Comparison of ENCODE assay signal across 8 cellular contexts in the genomic region with DNA sequence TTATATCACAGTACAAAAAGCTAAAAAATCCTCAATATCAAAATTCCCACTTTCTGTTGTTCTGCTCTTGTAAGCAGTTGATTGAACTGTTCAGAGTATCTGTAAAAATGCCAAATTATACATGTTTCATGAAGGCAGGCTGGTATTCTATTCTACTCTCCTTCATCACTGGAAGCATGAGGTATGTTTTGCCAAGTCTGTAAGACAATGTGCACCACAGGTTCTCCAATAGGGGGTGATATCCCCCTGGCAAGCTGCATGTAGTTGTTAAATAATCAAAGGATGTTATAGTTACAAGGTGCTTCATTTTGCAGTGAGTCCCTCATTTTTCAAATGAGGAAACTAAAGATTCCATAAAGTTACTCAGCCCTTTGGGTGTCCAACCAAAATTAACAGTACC. TPM values are rescaled to one million over a fixed set of nuclear protein-coding genes. Genes with fewer than 3 reads are reported as not detected.
DNase-seq lines count a peak whose midpoint lies in the region; ATAC-seq, FAIRE-seq and TF ChIP-seq lines count a peak whose summit lies in the region.

No MANE protein-coding gene starts in this region.

- peaks cover 18% of the 10 kb centered on the region for H3K79me2 ChIP-seq in GM12878 (ENCODE audit: control insufficient read depth, insufficient read depth, low read length)

- peak; percentile 52 for FAIRE-seq in GM12878 (lab: Jason Lieb, UNC)

- peak; percentile 63 for TF ChIP-seq RAD21 in GM12878 (IDR thresholded peaks at IDR 0.05; ENCODE audit: insufficient read depth, low read depth, low read length)

- no peak overlapping the region for H3K9ac ChIP-seq in GM12878 (ENCODE audit: control insufficient read depth, insufficient read depth, low read length)

- no peaks in the 10 kb centered on the region for H4K20me1 ChIP-seq in GM12878 (ENCODE audit: control insufficient read depth, insufficient read depth)

- H3K36me3 Mint-ChIP-seq in naive B cell, result peaks cover 0 to 8% of the 10 kb centered on the region in 2 donors

- no peaks in the 10 kb centered on the region for H3K9me3 Mint-ChIP-seq in naive B cell

- no peak overlapping the region for H3K4me2 ChIP-seq in GM12878 (ENCODE audit: control insufficient read depth, insufficient read depth)

- ATAC-seq in GM12878, result peak; percentile 65
- peak; percentile 44 to 45 for ATAC-seq in naive B cell (ENCODE audit: low read depth in 2 of 2)
- no peak for ATAC-seq in omental fat pad (ENCODE audit: low FRiP score)

- peaks cover 33 to 77% (median 48%) of the 10 kb centered on the region in 3 donors for H3K4me1 Mint-ChIP-seq in naive B cell

- H3K4me3 Mint-ChIP-seq in naive B cell, result peak overlapping the region in 2 of 8 donors; percentile 46 to 60

- no peaks in the 10 kb centered on the region for H3K9me3 ChIP-seq in GM12878 (replicated peaks; ENCODE audit: control insufficient read depth, insufficient read depth, low read length)
- no peaks in the 10 kb centered on the region for H3K9me3 ChIP-seq in HAP-1

- H3K27me3 ChIP-seq in GM12878 (replicated peaks in 1 of 2; ENCODE audit: control insufficient read depth in 2 of 2, insufficient read depth in 2 of 2, low read length in 1 of 2), result no peaks in the 10 kb centered on the region
- H3K27me3 ChIP-seq in HAP-1 (ENCODE audit: low read depth), result no peaks in the 10 kb centered on the region

- peaks cover 18% of the 10 kb centered on the region for H3K4me1 ChIP-seq in GM12878 (ENCODE audit: control insufficient read depth, insufficient read depth, low read length)
- peaks cover 15% of the 10 kb centered on the region for H3K4me1 ChIP-seq in HAP-1

- no peaks in the 10 kb centered on the region for H3K27me3 Mint-ChIP-seq in naive B cell

- H3K27ac ChIP-seq in GM12878 (ENCODE audit: control insufficient read depth, insufficient read depth), result no peak overlapping the region

- intact Hi-C loops in GM12878 (cut with micrococcal nuclease; ENCODE audit: unreplicated experiment), result no loop called here

- H3K4me3 ChIP-seq in GM12878, result no peak overlapping the region
- no peak overlapping the region for H3K4me3 ChIP-seq in HAP-1

- no peak overlapping the region for H2AFZ ChIP-seq in GM12878 (ENCODE audit: control insufficient read depth, low read depth, low read length)

- in situ Hi-C loops in GM12878 (cut with MboI), result no loop called here
- in situ Hi-C loops in HAP-1 (cut with MboI; ENCODE audit: low sequenced_read_pairs), result loop anchor here (25.0 kb wide), 1 partner anchor 520 kb away; a partner anchor contains a TSS

- peak overlapping the region in 4 of 6 donors; percentile 75 to 96 (median 80) for H3K27ac Mint-ChIP-seq in naive B cell

- CTCF ChIA-PET in GM12878 (lab: Yijun Ruan, JAX), result interaction anchor here (0.8 to 11.5 kb wide), 8 partner anchors 10 to 159 kb away, joined by 3 to 227 read pairs (median 3); no protein-coding TSS in a partner anchor

- no peak for TF ChIP-seq EP300 in GM12878 (IDR thresholded peaks at IDR 0.05; ENCODE audit: borderline replicate concordance in 1 of 2, control insufficient read depth in 1 of 2, low read depth in 2 of 2, low read length in 2 of 2)

- no peak for TF ChIP-seq POLR2A in GM12878 (IDR thresholded peaks at IDR 0.05; ENCODE audit: low read depth, low read length)

- H3K36me3 ChIP-seq in GM12878 (ENCODE audit: control insufficient read depth in 2 of 2, insufficient read depth in 2 of 2, low read length in 1 of 2) (peaks cover 2 to 7% of the 10 kb centered on the region in 2 experiments; a peak in 2 of 4 replicates), HAP-1 (replicated peaks) (peaks cover 12% of the 10 kb centered on the region)

- peak; percentile 46 for DNase-seq in DMS53 (lab: John Stamatoyannopoulos, UW)
- DNase-seq in DMS53 treated with DMSO at 0.1 percent for 48 hours (lab: John Stamatoyannopoulos, UW; ENCODE audit: unreplicated experiment), result no peak
- peak; percentile 27 for DNase-seq in HuH-7.5 (ENCODE audit: low spot score)
- DNase-seq in GM12878 (ENCODE audit: low read depth, low spot score), result no peak
- DNase-seq in naive B cell, result no peak
- DNase-seq in HAP-1 (ENCODE audit: low spot score in 2 of 2), result no peak
- no peak for DNase-seq in stimulated activated CD4-positive, alpha-beta T cell treated with anti-CD3 and anti-CD28 coated beads, Interleukin-4, amount 100 ng/mL, for 1 hour
- no peak for DNase-seq in omental fat pad (ENCODE audit: low spot score)

- SMC1A ChIA-PET in GM12878 (lab: Charles Lee; ENCODE audit: uncharacterized antibody, unreplicated experiment), result interaction anchor here (1.3 to 3.2 kb wide), 5 partner anchors 147 to 419 kb away, joined by 3 to 29 read pairs (median 4); no protein-coding TSS in a partner anchor

- POLR2A ChIA-PET in GM12878 (lab: Charles Lee), result interaction anchor here (0.5 to 0.9 kb wide), 2 partner anchors 34 to 167 kb away, joined by 5 to 7 read pairs; no protein-coding TSS in a partner anchor

- RAD21 ChIA-PET in GM12878 (lab: Charles Lee; ENCODE audit: unreplicated experiment), result interaction anchor here (0.8 to 7.7 kb wide), 4 partner anchors 11 to 162 kb away, joined by 4 to 57 read pairs (median 8); no protein-coding TSS in a partner anchor

- peak; percentile 44 to 47 (median 45); a peak in 5 of 6 replicates for TF ChIP-seq CTCF in GM12878 (IDR thresholded peaks at IDR 0.05 in 2 of 3, conservative IDR thresholded peaks at IDR 0.05 in 1 of 3; ENCODE audit: control insufficient read depth in 2 of 3, extremely low read depth in 1 of 3, insufficient read depth in 1 of 3, low read depth in 3 of 3, low read length in 3 of 3)
- no peak for TF ChIP-seq CTCF in omental fat pad (IDR thresholded peaks at IDR 0.05)

- no TSS peak for BruUV-seq in GM12878 (replicated peaks; lab: Mats Ljungman, UMichigan)

TF ChIP-seq in GM12878, 131 proteins besides CTCF, POLR2A, EP300 and RAD21:
- TF ChIP-seq SMC3 (IDR thresholded peaks at IDR 0.05; ENCODE audit: borderline replicate concordance, low read length), result peak; percentile 38; the same call in 1 of the 2 replicates
- TF ChIP-seq MEF2A (IDR thresholded peaks at IDR 0.05; ENCODE audit: insufficient read depth, low read depth, low read length), result no peak

RNA-seq across cellular contexts. Expression of a gene that starts 15.1 kb away (rescaled TPM):
- total RNA-seq in GM12878 (2013; cell fraction: nucleolus; rRNA removed), result 102 and 108 TPM in 2 replicates
- 39.8 and 48.1 TPM in 2 replicates for total RNA-seq in GM12878 (2014; rRNA removed)
- 24.7 and 26.9 TPM in 2 replicates for total RNA-seq in GM12878 (2014; rRNA removed; fragmentation: Illumina TruSeq; extraction: Trizol)
- total RNA-seq in GM12878 (2021), result 78.8 and 83.0 TPM in 2 replicates
- 25.6 TPM for polyA plus RNA-seq in GM12878 (2011; ENCODE audit: low read depth)
- polyA plus RNA-seq in GM12878 (2011; rRNA removed), result 51.3 and 60.0 TPM in 2 replicates
- polyA plus RNA-seq in GM12878 (2011; cell fraction: cytosol; rRNA removed), result 21.7 and 34.4 TPM in 2 replicates
- 51.1 and 77.0 TPM in 2 replicates for polyA plus RNA-seq in GM12878 (2011; cell fraction: nucleus; rRNA removed)
- polyA plus RNA-seq in GM12878 (2012), result 34.2 and 38.4 TPM in 2 replicates
- polyA plus RNA-seq in GM12878 (2014; fragmentation: Illumina TruSeq; extraction: Trizol), result 43.0 and 55.3 TPM in 2 replicates
- polyA plus RNA-seq in GM12878 (2014; fragmentation: Nextera tagmentation; extraction: Ambion mirVana), result 10 to 100 TPM in 1 of 2 experiments, 1 to 10 TPM in 1; 6.0 to 15.7 TPM
- 61.9 and 64.5 TPM in 2 replicates for polyA plus RNA-seq in GM12878 (2014; rRNA removed)
- polyA plus RNA-seq in GM12878 (2016; fragmentation: Nextera tagmentation; extraction: Ambion mirVana), result 10 to 100 TPM; 43.4 to 46.1 TPM
- 41.1 and 51.6 TPM in 2 replicates for polyA minus RNA-seq in GM12878 (2011; rRNA and poly(A)+ RNA removed)
- 17.5 and 17.6 TPM in 2 replicates for polyA minus RNA-seq in GM12878 (2011; cell fraction: cytosol; rRNA and poly(A)+ RNA removed)
- 26.8 and 65.3 TPM in 2 replicates for polyA minus RNA-seq in GM12878 (2011; cell fraction: nucleus; rRNA and poly(A)+ RNA removed)
- polyA plus RNA-seq in naive B cell (ENCODE audit: low read depth in 6 of 6), result 10 to 100 TPM in 5 of 6 donors, 1 to 10 TPM in 1; 9.4 to 22.7 (median 16.1) TPM
- 10 to 100 TPM; 40.1 to 68.3 (median 54.8) TPM for total RNA-seq in omental fat pad

RNA-seq across cellular contexts. Expression of a gene that starts 34.4 kb away (rescaled TPM):
- total RNA-seq in GM12878 (2013; cell fraction: nucleolus; rRNA removed), result 138 and 145 TPM in 2 replicates
- total RNA-seq in GM12878 (2014; rRNA removed) (99.8 and 107 TPM in 2 replicates), GM12878 (2014; rRNA removed; fragmentation: Illumina TruSeq; extraction: Trizol) (106 and 109 TPM in 2 replicates), GM12878 (2021) (147 and 161 TPM in 2 replicates), omental fat pad (100 to 1,000 TPM; 189 to 372 (median 341) TPM)
- 99.6 TPM for polyA plus RNA-seq in GM12878 (2011; ENCODE audit: low read depth)
- polyA plus RNA-seq in GM12878 (2011; rRNA removed) (199 and 223 TPM in 2 replicates), GM12878 (2014; fragmentation: Illumina TruSeq; extraction: Trizol) (169 and 214 TPM in 2 replicates), GM12878 (2014; fragmentation: Nextera tagmentation; extraction: Ambion mirVana) (100 to 1,000 TPM; 150 to 270 TPM), GM12878 (2014; rRNA removed) (115 and 121 TPM in 2 replicates), GM12878 (2016; fragmentation: Nextera tagmentation; extraction: Ambion mirVana) (100 to 1,000 TPM; 244 to 254 TPM), naive B cell (ENCODE audit: low read depth in 6 of 6) (100 to 1,000 TPM; 228 to 283 (median 252) TPM)
- 154 and 164 TPM in 2 replicates for polyA plus RNA-seq in GM12878 (2011; cell fraction: cytosol; rRNA removed)
- polyA plus RNA-seq in GM12878 (2011; cell fraction: nucleus; rRNA removed), result 56.4 and 83.3 TPM in 2 replicates
- polyA plus RNA-seq in GM12878 (2012), result 95.7 and 127 TPM in 2 replicates
- 340 and 413 TPM in 2 replicates for polyA minus RNA-seq in GM12878 (2011; rRNA and poly(A)+ RNA removed)
- polyA minus RNA-seq in GM12878 (2011; cell fraction: cytosol; rRNA and poly(A)+ RNA removed), result 110 and 126 TPM in 2 replicates
- 38.0 and 52.0 TPM in 2 replicates for polyA minus RNA-seq in GM12878 (2011; cell fraction: nucleus; rRNA and poly(A)+ RNA removed)

Comparison
In these comparisons a context has a peak if more than half of its experiments do, and no peak if none do; other contexts are left out.
1. DNase-seq: peak in DMS53 (single experiment) and HuH-7.5 (single experiment); none in DMS53 treated with DMSO at 0.1 percent for 48 hours (single experiment), GM12878 (single experiment), naive B cell (single experiment), HAP-1 (0 of 2), stimulated activated CD4-positive, alpha-beta T cell treated with anti-CD3 and anti-CD28 coated beads, Interleukin-4, amount 100 ng/mL, for 1 hour (single experiment) and omental fat pad (single experiment).
2. CTCF ChIP-seq: peak in GM12878 (3 of 3); none in omental fat pad (0 of 3).